ENCODE assay signal across 2 cellular contexts in the genomic region with DNA sequence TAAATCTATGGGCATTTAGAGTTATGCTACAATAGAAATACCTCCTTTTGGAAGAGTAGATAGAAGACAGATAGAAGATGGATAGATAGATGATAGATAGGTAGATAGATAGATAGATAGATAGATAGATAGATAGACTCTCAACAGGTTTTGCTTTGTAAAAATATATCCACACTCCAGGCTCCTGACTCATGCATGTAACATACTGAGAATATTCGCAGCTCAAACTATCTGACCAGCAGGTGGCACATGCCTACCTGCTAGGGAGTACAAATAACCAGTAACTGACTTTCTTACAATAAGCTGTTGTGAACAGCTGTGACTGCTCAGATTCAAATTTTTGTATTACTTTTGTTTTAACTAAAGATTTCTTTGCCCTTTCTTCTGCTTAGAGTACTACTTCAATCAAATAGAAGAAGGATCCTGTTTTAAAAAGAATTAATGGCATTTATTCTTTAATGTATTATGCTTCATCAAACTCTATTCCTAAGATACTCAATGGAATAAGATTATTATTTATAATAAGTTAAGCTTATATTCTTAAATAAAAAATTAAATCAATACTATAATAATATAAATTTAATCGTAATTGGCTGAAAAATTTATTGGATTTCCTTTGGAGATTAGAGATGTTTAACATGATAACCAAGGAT.
TF ChIP-seq lines count a peak whose summit lies in the region.

No MANE protein-coding gene starts in this region.

TF ChIP-seq in SK-N-SH treated with all-trans-retinoic acid at 6 μM for 48 hours, 23 proteins besides CTCF, POLR2A, EP300 and RAD21:
- TF ChIP-seq ARNTL (CRISPR knock-in tag; IDR thresholded peaks at IDR 0.05; ENCODE audit: borderline replicate concordance, low read depth): no peak
- no peak for TF ChIP-seq ISL1 (CRISPR knock-in tag; IDR thresholded peaks at IDR 0.05)
- TF ChIP-seq RARB (CRISPR knock-in tag; IDR thresholded peaks at IDR 0.05): no peak
- no peak for TF ChIP-seq CSDC2 (CRISPR knock-in tag; IDR thresholded peaks at IDR 0.05)
- TF ChIP-seq SNAI2 (CRISPR knock-in tag; IDR thresholded peaks at IDR 0.05): no peak
- TF ChIP-seq ZNF70 (CRISPR knock-in tag; IDR thresholded peaks at IDR 0.05): no peak
- no peak for TF ChIP-seq OSR1 (CRISPR knock-in tag; IDR thresholded peaks at IDR 0.05)
- TF ChIP-seq ZNF565 (CRISPR knock-in tag; conservative IDR thresholded peaks at IDR 0.05; ENCODE audit: low read depth): no peak
- TF ChIP-seq ZFP3 (CRISPR knock-in tag; IDR thresholded peaks at IDR 0.05): no peak
- TF ChIP-seq ZFP30 (CRISPR knock-in tag; IDR thresholded peaks at IDR 0.05): no peak
- TF ChIP-seq ZC3H10 (CRISPR knock-in tag; IDR thresholded peaks at IDR 0.05): no peak
- no peak for TF ChIP-seq GLIS3 (CRISPR knock-in tag; IDR thresholded peaks at IDR 0.05)

TF ChIP-seq in endothelial cell of umbilical vein, 7 proteins besides CTCF, POLR2A, EP300 and RAD21:
- TF ChIP-seq FOS (IDR thresholded peaks at IDR 0.05; ENCODE audit: borderline replicate concordance, insufficient read depth, low read length) (no peak), POLR2AphosphoS5 (IDR thresholded peaks at IDR 0.05; ENCODE audit: insufficient read depth, low read depth, low read length) (no peak), EZH2 (IDR thresholded peaks at IDR 0.05; ENCODE audit: borderline replicate concordance, low read depth, low read length, severe bottlenecking) (no peak)
